ENCODE assay signal across 21 cellular contexts in genomic region chr5:104951829-104952228, GRCh38.
"Had no signal": no experiment of that assay in that cellular context is flagged by ENCODE, and none has a peak within 500 bp of the region (broad histone marks: within the 10 kb centered on the region; RNA-seq: fewer than 3 reads in every experiment).

No MANE protein-coding gene starts in this region.

- H3K9me3 ChIP-seq: pancreas, psoas muscle, thyroid gland had no signal

- H3K4me2 ChIP-seq: hepatocyte had no signal

- H3K27me3 ChIP-seq: hepatocyte, pancreas, thyroid gland had no signal

- DNase-seq: activated B cell treated with CpG ODN at 0.5 μM for 24 hours; activated CD4-positive, alpha-beta T cell treated with anti-CD3 and anti-CD28 coated beads for 36 hours; activated CD4-positive, alpha-beta T cell treated with anti-CD3 and anti-CD28 coated beads, Interleukin-2, amount 50 U/mL, for 48 hours; activated CD8-positive, alpha-beta memory T cell treated with anti-CD3 and anti-CD28 coated beads, Interleukin-2, amount 50 U/mL, for 48 hours; activated naive CD4-positive, alpha-beta T cell treated with Interleukin-2 at 50 U/mL for 16 hours; activated T-cell treated with anti-CD3 and anti-CD28 coated beads, Interleukin-2, amount 50 U/mL, for 4 hours; amygdala; cerebellar nuclear complex; foreskin fibroblast; left ventricle myocardium inferior; mammary epithelial cell; pancreas; psoas muscle; stimulated activated CD4-positive, alpha-beta T cell treated with anti-CD3 and anti-CD28 coated beads, Interleukin-4, amount 100 ng/mL, for 24 hours; stimulated activated naive CD8-positive, alpha-beta T cell treated with anti-CD3 and anti-CD28 coated beads, Interleukin-15, Interleukin-2, amounts not matched to agents 100 U/mL and 50 U/mL, for 24 hours; T-helper 9 cell; thyroid gland had no signal

- H3K27me3 Mint-ChIP-seq: activated B cell treated with CpG ODN at 0.5 μM for 24 hours; activated CD4-positive, alpha-beta T cell treated with anti-CD3 and anti-CD28 coated beads for 36 hours had no signal

- H3K27ac Mint-ChIP-seq: activated B cell treated with CpG ODN at 0.5 μM for 24 hours; activated CD4-positive, alpha-beta T cell treated with anti-CD3 and anti-CD28 coated beads for 36 hours; nephron had no signal

- H3K4me3 ChIP-seq: coronary artery, hepatocyte, left ventricle myocardium inferior, pancreas, psoas muscle, thyroid gland had no signal

- H3K36me3 ChIP-seq: left ventricle myocardium inferior, pancreas, thyroid gland had no signal

- H3K4me1 Mint-ChIP-seq: activated B cell treated with CpG ODN at 0.5 μM for 24 hours; activated CD4-positive, alpha-beta T cell treated with anti-CD3 and anti-CD28 coated beads for 36 hours; nephron had no signal

- ATAC-seq: activated CD4-positive, alpha-beta T cell treated with anti-CD3 and anti-CD28 coated beads for 36 hours; activated T-cell treated with anti-CD3 and anti-CD28 coated beads, Interleukin-2, amount 50 U/mL, for 4 hours; pancreas; psoas muscle; right cardiac atrium; stimulated activated naive CD8-positive, alpha-beta T cell treated with anti-CD3 and anti-CD28 coated beads, Interleukin-15, Interleukin-2, amounts not matched to agents 100 U/mL and 50 U/mL, for 24 hours had no signal

- H3K27ac ChIP-seq: coronary artery, hepatocyte, left ventricle myocardium inferior, pancreas, psoas muscle, thyroid gland had no signal

- H3K4me1 ChIP-seq: left ventricle myocardium inferior, pancreas, psoas muscle, thyroid gland had no signal

- H3K4me3 Mint-ChIP-seq: activated B cell treated with CpG ODN at 0.5 μM for 24 hours; activated CD4-positive, alpha-beta T cell treated with anti-CD3 and anti-CD28 coated beads for 36 hours; activated T-cell treated with anti-CD3 and anti-CD28 coated beads, Interleukin-2, amount 50 U/mL, for 4 hours; nephron had no signal

- H2AFZ ChIP-seq: hepatocyte had no signal
